In genomic region chr20:6636209-6637159, GRCh38 we compare ENCODE assay signal across 8 cellular contexts.
DNase-seq lines count a peak whose midpoint lies in the region; ATAC-seq and TF ChIP-seq lines count a peak whose summit lies in the region.

No MANE protein-coding gene starts in this region.

- H3K9me2 ChIP-seq in OCI-LY1 (ENCODE audit: low read depth, low read length) = no peaks in the 10 kb centered on the region

- peak overlapping the region; percentile 35 for H3K4me2 ChIP-seq in BLaER1
- no peak overlapping the region for H3K4me2 ChIP-seq in OCI-LY1 (ENCODE audit: low read length)

- no peaks in the 10 kb centered on the region for H3F3A ChIP-seq in OCI-LY1 (ENCODE audit: insufficient read depth, low read length)

- no peaks in the 10 kb centered on the region for H3K27me3 ChIP-seq in BLaER1
- no peaks in the 10 kb centered on the region for H3K27me3 ChIP-seq in OCI-LY1 (ENCODE audit: insufficient read depth, low read length)

- H3K79me2 ChIP-seq in OCI-LY1 (ENCODE audit: insufficient read depth, low read length) = no peaks in the 10 kb centered on the region

- no peak overlapping the region for H2AFZ ChIP-seq in OCI-LY1 (ENCODE audit: low read length)

- ATAC-seq in HG02763 (IDR thresholded peaks at IDR 0.05; ENCODE audit: unreplicated experiment) = peak; percentile 45
- ATAC-seq in T-cell (replicated peaks in 1 of 4) = no peak
- ATAC-seq in GM18867 (IDR thresholded peaks at IDR 0.05; ENCODE audit: unreplicated experiment) = no peak

- no peaks in the 10 kb centered on the region for H3K36me3 ChIP-seq in BLaER1
- H3K36me3 ChIP-seq in OCI-LY1 (ENCODE audit: insufficient read depth, low read length) = no peaks in the 10 kb centered on the region

- H3K9ac ChIP-seq in BLaER1 = no peak overlapping the region
- no peak overlapping the region for H3K9ac ChIP-seq in OCI-LY1 (ENCODE audit: low read length)

- H3K36me3 Mint-ChIP-seq in nephron (ENCODE audit: low read depth) (no peaks in the 10 kb centered on the region), T-cell (no peaks in the 10 kb centered on the region)

- H3K4me3 Mint-ChIP-seq in nephron = no peak overlapping the region
- H3K4me3 Mint-ChIP-seq in T-cell = no peak overlapping the region

- DNase-seq in epithelial cell of prostate (ENCODE audit: low read depth, low spot score) = peak; percentile 39
- DNase-seq in T-cell = no peak
- no peak for DNase-seq in activated T-cell treated with anti-CD3 and anti-CD28 coated beads, Interleukin-2, amount 50 U/mL, for 48 hours

- no peak overlapping the region for H3K27ac ChIP-seq in BLaER1
- H3K27ac ChIP-seq in OCI-LY1 (ENCODE audit: low read depth, low read length, poor library complexity, severe bottlenecking) = no peak overlapping the region
- H3K27ac ChIP-seq in epithelial cell of prostate = peak overlapping the region; percentile 57

- H3K27me3 Mint-ChIP-seq in nephron (ENCODE audit: low read depth) (peaks cover 4% of the 10 kb centered on the region), T-cell (peaks cover 0 to 4% of the 10 kb centered on the region in 2 donors)

- H3K27ac Mint-ChIP-seq in nephron (peak overlapping the region in 1 of 3 experiments; percentile 9), T-cell (no peak overlapping the region)

- peaks cover 26% of the 10 kb centered on the region for H3K4me1 Mint-ChIP-seq in nephron
- no peaks in the 10 kb centered on the region for H3K4me1 Mint-ChIP-seq in T-cell

- peaks cover 5% of the 10 kb centered on the region for H3K9me3 Mint-ChIP-seq in nephron
- H3K9me3 Mint-ChIP-seq in T-cell = peaks cover 17 to 32% (median 26%) of the 10 kb centered on the region in 3 donors

- H3K4me3 ChIP-seq in BLaER1 = no peak overlapping the region
- H3K4me3 ChIP-seq in OCI-LY1 (ENCODE audit: low read depth, low read length, poor library complexity, severe bottlenecking) = no peak overlapping the region

- TF ChIP-seq CTCF in OCI-LY1 (IDR thresholded peaks at IDR 0.05; ENCODE audit: low read length) (peak; percentile 24; the same call in 1 of the 2 replicates), nephron (IDR thresholded peaks at IDR 0.05; ENCODE audit: unreplicated experiment in 3 of 3) (peak; percentile 55 to 68 (median 58))

- H4K20me1 ChIP-seq in BLaER1 = no peaks in the 10 kb centered on the region
- H4K20me1 ChIP-seq in OCI-LY1 (ENCODE audit: insufficient read depth, low read length) = no peaks in the 10 kb centered on the region

- H3K4me1 ChIP-seq in BLaER1 (peaks cover 43% of the 10 kb centered on the region), OCI-LY1 (ENCODE audit: insufficient read depth, low read length, severe bottlenecking) (no peaks in the 10 kb centered on the region)

- POLR2A ChIA-PET in T-cell (lab: Charles Lee) = no interaction called here

- CTCF ChIA-PET in T-cell (lab: Charles Lee) = no interaction called here

- peaks cover 16% of the 10 kb centered on the region for H3K9me3 ChIP-seq in BLaER1
- no peaks in the 10 kb centered on the region for H3K9me3 ChIP-seq in OCI-LY1 (ENCODE audit: low read length)
